In the genomic region with DNA sequence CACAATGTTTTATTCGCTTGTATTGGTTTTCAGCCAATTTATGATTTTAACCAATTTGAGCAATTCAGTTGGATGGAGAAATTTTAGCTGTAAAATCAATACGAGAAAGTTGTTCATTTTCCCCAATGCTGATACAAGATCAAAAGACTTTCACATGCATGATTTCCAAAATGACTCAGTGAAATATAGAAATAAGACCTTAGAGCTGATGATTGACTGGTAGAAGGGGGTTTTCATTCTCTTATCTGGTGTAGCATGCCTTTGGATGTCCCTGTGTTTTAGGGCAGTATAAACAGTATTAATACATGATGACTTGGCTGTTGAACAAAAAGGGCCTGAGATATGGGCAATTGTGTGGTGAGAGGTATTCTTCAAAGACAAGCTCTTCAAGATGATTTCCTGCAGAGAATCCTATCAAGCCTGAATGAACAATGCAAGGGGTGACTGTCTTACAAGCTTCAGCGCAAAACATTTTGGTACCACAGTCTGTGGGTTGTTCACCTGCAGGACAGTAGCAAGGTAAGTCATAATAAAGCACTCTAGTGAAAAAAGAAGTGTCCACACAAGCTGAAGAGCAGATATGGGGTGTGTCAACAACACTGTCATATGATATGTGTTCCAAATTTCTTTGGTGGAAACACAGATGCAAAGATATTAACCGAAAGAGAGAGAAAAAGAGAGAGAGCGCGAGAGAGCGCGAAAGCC, we compare ENCODE assay signal across 10 cellular contexts.
DNase-seq lines count a peak whose midpoint lies in the region; ATAC-seq and TF ChIP-seq lines count a peak whose summit lies in the region.
"Had no signal": no experiment of that assay in that cellular context is flagged by ENCODE, and none has a peak within 500 bp of the region (broad histone marks: within the 10 kb centered on the region; RNA-seq: fewer than 3 reads in every experiment).

No MANE protein-coding gene starts in this region.

- peaks cover 5% of the 10 kb centered on the region for H3K36me3 Mint-ChIP-seq in activated CD8-positive, alpha-beta memory T cell treated with anti-CD3 and anti-CD28 coated beads, Interleukin-2, amount 10 ng/mL, durations not matched to agents 7 days and 5 days
- peaks cover 4% of the 10 kb centered on the region for H3K36me3 Mint-ChIP-seq in activated naive CD8-positive, alpha-beta T cell

- no peak for TF ChIP-seq CTCF in GM13977 (IDR thresholded peaks at IDR 0.05; ENCODE audit: extremely low read depth, insufficient read depth, missing control alignments)

- peaks cover 57% of the 10 kb centered on the region for H3K27me3 Mint-ChIP-seq in activated CD8-positive, alpha-beta memory T cell treated with anti-CD3 and anti-CD28 coated beads, Interleukin-2, amount 10 ng/mL, durations not matched to agents 7 days and 5 days
- H3K27me3 Mint-ChIP-seq in activated naive CD8-positive, alpha-beta T cell, result no peaks in the 10 kb centered on the region

- H3K4me3 Mint-ChIP-seq in activated CD8-positive, alpha-beta memory T cell treated with anti-CD3 and anti-CD28 coated beads, Interleukin-2, amount 10 ng/mL, durations not matched to agents 7 days and 5 days, result peak overlapping the region; percentile 68
- peak overlapping the region; percentile 65 for H3K4me3 Mint-ChIP-seq in activated naive CD8-positive, alpha-beta T cell

- peak; percentile 47 for ATAC-seq in activated CD8-positive, alpha-beta memory T cell treated with anti-CD3 and anti-CD28 coated beads, Interleukin-2, amount 10 ng/mL, durations not matched to agents 7 days and 5 days
- ATAC-seq in HG03139 (IDR thresholded peaks at IDR 0.05; ENCODE audit: unreplicated experiment), result peak; percentile 28
- peak; percentile 56 for ATAC-seq in stimulated activated naive CD8-positive, alpha-beta T cell treated with anti-CD3 and anti-CD28 coated beads, Interleukin-15, Interleukin-2, amounts not matched to agents 100 U/mL and 50 U/mL, for 24 hours
- ATAC-seq: lower lobe of right lung had no signal

- in situ Hi-C loops in GM13977 (cut with MboI; ENCODE audit: low pct_unique_long_range_greater_than_20kb, low sequenced_read_pairs, unreplicated experiment), result no loop called here

- H3K9me3 Mint-ChIP-seq in activated CD8-positive, alpha-beta memory T cell treated with anti-CD3 and anti-CD28 coated beads, Interleukin-2, amount 10 ng/mL, durations not matched to agents 7 days and 5 days (ENCODE audit: low read depth), result no peaks in the 10 kb centered on the region
- H3K9me3 Mint-ChIP-seq in activated naive CD8-positive, alpha-beta T cell (ENCODE audit: low read depth), result peaks cover 7% of the 10 kb centered on the region

- peaks cover 29% of the 10 kb centered on the region for H3K4me1 Mint-ChIP-seq in activated CD8-positive, alpha-beta memory T cell treated with anti-CD3 and anti-CD28 coated beads, Interleukin-2, amount 10 ng/mL, durations not matched to agents 7 days and 5 days
- peaks cover 56% of the 10 kb centered on the region for H3K4me1 Mint-ChIP-seq in activated naive CD8-positive, alpha-beta T cell (ENCODE audit: low read depth)

- peak overlapping the region; percentile 80 for H3K27ac Mint-ChIP-seq in activated CD8-positive, alpha-beta memory T cell treated with anti-CD3 and anti-CD28 coated beads, Interleukin-2, amount 10 ng/mL, durations not matched to agents 7 days and 5 days
- peak overlapping the region; percentile 85 for H3K27ac Mint-ChIP-seq in activated naive CD8-positive, alpha-beta T cell

- CTCF ChIA-PET in activated CD8-positive, alpha-beta memory T cell treated with anti-CD3 and anti-CD28 coated beads, Interleukin-2, amount 10 ng/mL, durations not matched to agents 7 days and 5 days (lab: Charles Lee), result interaction anchor here (0.7 to 2.9 kb wide), 10 partner anchors 8 to 152 kb away, joined by 3 to 10 read pairs (median 5); no protein-coding TSS in a partner anchor

- DNase-seq in activated CD8-positive, alpha-beta memory T cell treated with anti-CD3 and anti-CD28 coated beads, Interleukin-2, amount 10 ng/mL, durations not matched to agents 7 days and 5 days, result no peak
- DNase-seq in activated CD8-positive, alpha-beta memory T cell treated with anti-CD3 and anti-CD28 coated beads for 24 hours, result no peak
- DNase-seq in stimulated activated naive CD8-positive, alpha-beta T cell treated with anti-CD3 and anti-CD28 coated beads, Interleukin-15, Interleukin-2, amounts not matched to agents 100 U/mL and 50 U/mL, for 24 hours, result no peak
- no peak for DNase-seq in NCI-H2227 treated with DMSO at 0.1 percent for 48 hours (lab: John Stamatoyannopoulos, UW)
- DNase-seq in GM13977 (ENCODE audit: low spot score), result no peak
- DNase-seq in NK-92 treated with Interleukin-12 subunit alpha and Interleukin-12 subunit beta, amount 100 ng/mL, for 24 hours (lab: John Stamatoyannopoulos, UW), result no peak
- DNase-seq: KBM-7, lower lobe of right lung had no signal
